ENCODE assay signal across 14 cellular contexts in genomic region chr18:55920063-55920462, GRCh38.
DNase-seq lines count a peak whose midpoint lies in the region; ATAC-seq and TF ChIP-seq lines count a peak whose summit lies in the region.
"Had no signal": no experiment of that assay in that cellular context is flagged by ENCODE, and none has a peak within 500 bp of the region (broad histone marks: within the 10 kb centered on the region; RNA-seq: fewer than 3 reads in every experiment).

No MANE protein-coding gene starts in this region.

- H3K4me1 ChIP-seq in PC-3 (ENCODE audit: insufficient read depth, low read length): no peaks in the 10 kb centered on the region
- no peaks in the 10 kb centered on the region for H3K4me1 ChIP-seq in hepatocyte (ENCODE audit: insufficient read depth)

- no peak overlapping the region for H3K9ac ChIP-seq in PC-3 (ENCODE audit: low read length)

- no peak for TF ChIP-seq CTCF in PC-3 (conservative IDR thresholded peaks at IDR 0.05; ENCODE audit: low read depth, low read length)
- TF ChIP-seq CTCF in hepatocyte (IDR thresholded peaks at IDR 0.05; ENCODE audit: poor library complexity): no peak
- no peak for TF ChIP-seq CTCF in coronary artery (IDR thresholded peaks at IDR 0.05)

- no TSS peak for BruUV-seq in PC-3 (replicated peaks; lab: Mats Ljungman, UMichigan)

- H3K9me3 ChIP-seq in PC-3 (ENCODE audit: low read length) (no peaks in the 10 kb centered on the region), hepatocyte (ENCODE audit: low read depth) (no peaks in the 10 kb centered on the region)

- no peak overlapping the region for H3K4me3 ChIP-seq in PC-3 (ENCODE audit: low read length)
- H3K4me3 ChIP-seq in hepatocyte: no peak overlapping the region
- no peak overlapping the region for H3K4me3 ChIP-seq in coronary artery
- H3K4me3 ChIP-seq: GM12878, GM23338 had no signal

- POLR2A ChIA-PET in PC-3 (lab: Charles Lee; ENCODE audit: unreplicated experiment): no interaction called here

- H3K79me2 ChIP-seq in PC-3 (ENCODE audit: low read length) (no peaks in the 10 kb centered on the region), hepatocyte (no peaks in the 10 kb centered on the region)

- CTCF ChIA-PET in PC-3 (lab: Charles Lee): no interaction called here

- WGBS in hepatocyte (ENCODE audit: low lambda C conversion rate, missing lambda C conversion rate): 88% methylated on average over 2 of the region's 2 CpGs

- DNase-seq in NCI-H748 (lab: John Stamatoyannopoulos, UW; ENCODE audit: unreplicated experiment) (peak; percentile 41), NCI-H748 treated with DMSO at 0.1 percent for 48 hours (lab: John Stamatoyannopoulos, UW) (no peak), NCI-H2227 (lab: John Stamatoyannopoulos, UW; ENCODE audit: unreplicated experiment) (peak; percentile 74), PC-3 (peak; percentile 10), kidney tubule cell (ENCODE audit: low spot score) (no peak), hepatocyte (ENCODE audit: low spot score) (no peak), coronary artery (ENCODE audit: low spot score) (no peak)
- DNase-seq: C1 segment of cervical spinal cord; CD4-positive, alpha-beta memory T cell; DMS79; H7 had no signal

- H3K27ac ChIP-seq in PC-3 (ENCODE audit: low read length) (no peak overlapping the region), hepatocyte (no peak overlapping the region), coronary artery (no peak overlapping the region)
- H3K27ac ChIP-seq: HL-60 had no signal

- no peaks in the 10 kb centered on the region for H3F3A ChIP-seq in PC-3 (ENCODE audit: low read length, unreplicated experiment)

- H2AFZ ChIP-seq in PC-3 (ENCODE audit: low read length) (no peak overlapping the region), hepatocyte (no peak overlapping the region)
- H2AFZ ChIP-seq: GM23338 had no signal

- H4K20me1 ChIP-seq in PC-3 (ENCODE audit: low read length) (no peaks in the 10 kb centered on the region), hepatocyte (ENCODE audit: insufficient read depth, poor library complexity, severe bottlenecking) (no peaks in the 10 kb centered on the region)

- intact Hi-C loops in PC-3 (cut with micrococcal nuclease): no loop called here

- ATAC-seq in PC-3: no peak
- ATAC-seq: GM12878, GM23338 had no signal

- no peaks in the 10 kb centered on the region for H3K9me2 ChIP-seq in PC-3 (replicated peaks; ENCODE audit: low read length)
- H3K9me2 ChIP-seq in hepatocyte (replicated peaks; ENCODE audit: insufficient read depth): no peaks in the 10 kb centered on the region

- no peaks in the 10 kb centered on the region for H3K36me3 ChIP-seq in PC-3 (ENCODE audit: low read depth, low read length)
- H3K36me3 ChIP-seq in hepatocyte (replicated peaks; ENCODE audit: insufficient read depth, low read depth): no peaks in the 10 kb centered on the region

- H3K27me3 ChIP-seq in PC-3 (ENCODE audit: low read length) (no peaks in the 10 kb centered on the region), hepatocyte (no peaks in the 10 kb centered on the region)

- no peak overlapping the region for H3K4me2 ChIP-seq in PC-3 (ENCODE audit: low read length)
- H3K4me2 ChIP-seq in hepatocyte: no peak overlapping the region
- H3K4me2 ChIP-seq: GM23338 had no signal

Comparison
In these comparisons a context has a peak if more than half of its experiments do, and no peak if none do; other contexts are left out.
1. DNase-seq: peak in NCI-H748 (single experiment), NCI-H2227 (single experiment) and PC-3 (single experiment); none in NCI-H748 treated with DMSO at 0.1 percent for 48 hours (single experiment), kidney tubule cell (single experiment), hepatocyte (single experiment) and coronary artery (single experiment).